In the genomic region with DNA sequence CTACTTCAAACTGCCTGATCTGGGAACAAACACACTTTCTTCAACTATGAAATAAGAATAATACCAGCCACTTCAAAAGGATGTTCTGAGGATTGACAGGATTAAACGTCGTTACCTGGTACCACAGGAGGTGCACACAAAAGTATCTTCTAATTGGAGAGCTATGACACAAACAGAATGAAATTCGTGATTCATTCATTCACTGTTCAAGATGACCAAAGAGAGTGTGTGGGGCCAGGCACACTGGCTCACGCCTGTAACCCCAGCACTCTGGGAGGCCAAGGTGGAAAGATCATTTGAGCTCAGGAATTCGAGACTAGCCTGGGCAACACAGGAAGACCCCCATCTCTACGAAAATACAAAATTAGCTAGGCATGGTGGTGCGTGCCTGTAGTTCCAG, we compare ENCODE assay signal across 19 cellular contexts. TPM values are rescaled to one million over a fixed set of nuclear protein-coding genes. Genes with fewer than 3 reads are reported as not detected.
DNase-seq lines count a peak whose midpoint lies in the region; ATAC-seq, FAIRE-seq and TF ChIP-seq lines count a peak whose summit lies in the region.
"Had no signal": no experiment of that assay in that cellular context is flagged by ENCODE, and none has a peak within 500 bp of the region (broad histone marks: within the 10 kb centered on the region; RNA-seq: fewer than 3 reads in every experiment).

No MANE protein-coding gene starts in this region.

- no peaks in the 10 kb centered on the region for H3K27me3 ChIP-seq in left lung
- no peaks in the 10 kb centered on the region for H3K27me3 ChIP-seq in dorsolateral prefrontal cortex
- H3K27me3 ChIP-seq: BE2C had no signal

- intact Hi-C loops in natural killer cell (cut with micrococcal nuclease) (no loop called here), left lung (cut with DNase I) (no loop called here), dorsolateral prefrontal cortex (cut with DNase I) (no loop called here)

- peaks cover 70 to 71% of the 10 kb centered on the region in 2 donors for H3K4me1 Mint-ChIP-seq in natural killer cell
- peaks cover 42 to 58% of the 10 kb centered on the region in 2 donors for H3K4me1 Mint-ChIP-seq in natural killer cell treated with Interleukin-12 subunit alpha and Interleukin-12 subunit beta and Interleukin-15 and Interleukin-18, amount 100 ng/mL, for 72 hours (ENCODE audit: low read depth in 2 of 2)
- H3K4me1 Mint-ChIP-seq in memory B cell: peaks cover 9% of the 10 kb centered on the region

- ATAC-seq in natural killer cell (no peak), memory B cell (ENCODE audit: low read depth) (no peak), left lung (no peak)
- ATAC-seq in natural killer cell treated with Interleukin-12 subunit alpha and Interleukin-12 subunit beta and Interleukin-15 and Interleukin-18, amount 100 ng/mL, for 72 hours: no peak
- ATAC-seq: GM23338, HCT116 had no signal

- no peaks in the 10 kb centered on the region for H3K27me3 Mint-ChIP-seq in natural killer cell (ENCODE audit: low read depth in 2 of 2)
- H3K27me3 Mint-ChIP-seq in natural killer cell treated with Interleukin-12 subunit alpha and Interleukin-12 subunit beta and Interleukin-15 and Interleukin-18, amount 100 ng/mL, for 72 hours: no peaks in the 10 kb centered on the region
- no peaks in the 10 kb centered on the region for H3K27me3 Mint-ChIP-seq in memory B cell
- H3K27me3 Mint-ChIP-seq: CD4-positive, CD25-positive, alpha-beta regulatory T cell had no signal

- no peak for FAIRE-seq in RCC 7860 (lab: Jason Lieb, UNC)
- FAIRE-seq: D721Med, H54 had no signal

- TF ChIP-seq CTCF in natural killer cell (IDR thresholded peaks at IDR 0.05) (no peak), left lung (IDR thresholded peaks at IDR 0.05) (no peak), dorsolateral prefrontal cortex (IDR thresholded peaks at IDR 0.05 in 54 of 56, conservative IDR thresholded peaks at IDR 0.05 in 2 of 56; ENCODE audit: low read depth in 1 of 56, partially characterized antibody in 56 of 56) (no peak)

- H3K27ac Mint-ChIP-seq in natural killer cell (peak overlapping the region; percentile 61 to 71), memory B cell (peak overlapping the region; percentile 31)
- peak overlapping the region in 1 of 2 donors; percentile 37 for H3K27ac Mint-ChIP-seq in natural killer cell treated with Interleukin-12 subunit alpha and Interleukin-12 subunit beta and Interleukin-15 and Interleukin-18, amount 100 ng/mL, for 72 hours
- H3K27ac Mint-ChIP-seq: CD4-positive, CD25-positive, alpha-beta regulatory T cell; GM23338; HFFc6 had no signal

- H3K4me3 ChIP-seq in left lung (no peak overlapping the region), dorsolateral prefrontal cortex (no peak overlapping the region)
- H3K4me3 ChIP-seq: GM23338 had no signal

- H3K36me3 Mint-ChIP-seq in natural killer cell: peaks cover 10% of the 10 kb centered on the region
- H3K36me3 Mint-ChIP-seq in natural killer cell treated with Interleukin-12 subunit alpha and Interleukin-12 subunit beta and Interleukin-15 and Interleukin-18, amount 100 ng/mL, for 72 hours: peaks cover 46% of the 10 kb centered on the region
- H3K36me3 Mint-ChIP-seq in memory B cell: peaks cover 66% of the 10 kb centered on the region

- no peak overlapping the region for H3K27ac ChIP-seq in left lung
- no peak overlapping the region for H3K27ac ChIP-seq in dorsolateral prefrontal cortex
- H3K27ac ChIP-seq: HL-60 had no signal

- H3K36me3 ChIP-seq in left lung: peaks cover 0 to 11% of the 10 kb centered on the region in 2 donors

- no peaks in the 10 kb centered on the region for H3K9me3 Mint-ChIP-seq in natural killer cell
- peaks cover 5% of the 10 kb centered on the region for H3K9me3 Mint-ChIP-seq in natural killer cell treated with Interleukin-12 subunit alpha and Interleukin-12 subunit beta and Interleukin-15 and Interleukin-18, amount 100 ng/mL, for 72 hours
- H3K9me3 Mint-ChIP-seq in memory B cell: peaks cover 12% of the 10 kb centered on the region

- H3K9me3 ChIP-seq in left lung: peaks cover 0 to 5% of the 10 kb centered on the region in 2 donors
- H3K9me3 ChIP-seq: BE2C had no signal

- H3K4me1 ChIP-seq in left lung: no peaks in the 10 kb centered on the region
- H3K4me1 ChIP-seq: BE2C, Caco-2 had no signal

- H3K4me3 Mint-ChIP-seq in natural killer cell (no peak overlapping the region), memory B cell (no peak overlapping the region)
- H3K4me3 Mint-ChIP-seq in natural killer cell treated with Interleukin-12 subunit alpha and Interleukin-12 subunit beta and Interleukin-15 and Interleukin-18, amount 100 ng/mL, for 72 hours: no peak overlapping the region
- H3K4me3 Mint-ChIP-seq: CD4-positive, CD25-positive, alpha-beta regulatory T cell; GM23338; HFFc6 had no signal

- DNase-seq in natural killer cell (no peak), RCC 7860 (ENCODE audit: low spot score) (peak; percentile 48), memory B cell (ENCODE audit: low spot score in 2 of 2) (no peak), left lung (no peak), NCI-H774 (lab: John Stamatoyannopoulos, UW) (no peak), dorsolateral prefrontal cortex (no peak)
- DNase-seq in natural killer cell treated with Interleukin-12 subunit alpha and Interleukin-12 subunit beta and Interleukin-15 and Interleukin-18, amount 100 ng/mL, for 72 hours (ENCODE audit: low spot score): no peak
- DNase-seq: ACHN; BE2C; C1 segment of cervical spinal cord; Caco-2; CD4-positive, CD25-positive, alpha-beta regulatory T cell; GDM1; HFFc6 had no signal

RNA-seq across cellular contexts. Expression of a gene that starts 50.9 kb away (rescaled TPM):
- total RNA-seq in natural killer cell: 10 to 100 TPM; 50.4 to 70.4 (median 52.2) TPM
- 100 to 1,000 TPM in 1 of 2 donors, 10 to 100 TPM in 1; 94.9 to 101 TPM for total RNA-seq in natural killer cell treated with Interleukin-12 subunit alpha and Interleukin-12 subunit beta and Interleukin-15 and Interleukin-18, amount 100 ng/mL, for 72 hours
- total RNA-seq in left lung: 10 to 100 TPM in 1 of 2 donors, 1 to 10 TPM in 1; 6.0 to 12.6 TPM
- 10 to 100 TPM; 14.7 to 38.1 (median 24.3) TPM for total RNA-seq in dorsolateral prefrontal cortex
- total RNA-seq: Caco-2 had no signal
